Comparison of ENCODE assay signal across 8 cellular contexts in the genomic region with DNA sequence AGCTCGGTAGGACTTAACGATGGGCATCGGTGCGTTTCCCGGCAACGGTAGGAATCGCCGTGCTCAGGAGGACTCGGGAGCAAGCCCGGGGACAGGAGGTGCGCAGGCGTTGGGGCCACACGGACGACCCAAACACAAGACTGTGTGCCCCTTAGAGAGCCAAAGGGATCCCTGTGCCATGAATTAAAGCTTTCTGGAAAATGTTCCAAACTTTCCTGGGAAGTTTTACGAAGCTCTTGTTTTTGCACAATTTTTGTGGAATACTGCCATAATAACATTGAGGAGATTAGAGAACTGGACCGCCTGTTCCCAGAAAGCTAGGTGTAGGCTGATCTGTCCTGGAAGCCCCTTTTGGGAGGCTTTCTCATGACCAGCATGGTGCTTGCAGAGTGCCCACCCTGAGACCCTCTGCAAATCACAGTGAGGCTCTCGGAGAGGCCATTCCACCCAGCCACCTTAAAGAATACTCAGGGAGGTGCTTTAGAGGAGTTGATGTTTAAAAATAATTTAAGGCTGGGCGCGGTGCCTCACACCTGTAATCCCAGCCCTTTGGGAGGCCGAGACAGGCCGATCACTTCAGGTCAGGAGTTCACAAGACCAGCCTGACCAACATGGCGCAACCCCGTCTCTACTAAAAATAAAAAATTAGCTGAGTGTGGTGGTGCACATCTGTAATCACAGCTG.
DNase-seq lines count a peak whose midpoint lies in the region; ATAC-seq and TF ChIP-seq lines count a peak whose summit lies in the region.

No MANE protein-coding gene starts in this region.

- intact Hi-C loops in dendritic cell treated with granulocyte-macrophage colony-stimulating factor and Interleukin-4, amounts not matched to agents 40 ng/mL and 50 ng/mL, for 4 days (cut with micrococcal nuclease), result no loop called here

- DNase-seq in DMS 273 (lab: John Stamatoyannopoulos, UW; ENCODE audit: unreplicated experiment) (peak; percentile 72), DMS 273 treated with DMSO at 0.1 percent for 48 hours (lab: John Stamatoyannopoulos, UW) (no peak), NCI-H774 (lab: John Stamatoyannopoulos, UW) (peak; percentile 41)

- no peaks in the 10 kb centered on the region for H3K9me3 Mint-ChIP-seq in dendritic cell treated with granulocyte-macrophage colony-stimulating factor and Interleukin-4, amounts not matched to agents 40 ng/mL and 50 ng/mL, for 4 days

- H3K4me3 ChIP-seq in muscle layer of duodenum (ENCODE audit: low read depth in 1 of 2, low read length in 2 of 2), result peak overlapping the region; percentile 81 to 87

- no peak for TF ChIP-seq POLR2A in GM18505 (IDR thresholded peaks at IDR 0.05; ENCODE audit: borderline replicate concordance, extremely low read depth, insufficient read depth, insufficient read length)

- peak overlapping the region; percentile 84 for H3K4me3 Mint-ChIP-seq in dendritic cell treated with granulocyte-macrophage colony-stimulating factor and Interleukin-4, amounts not matched to agents 40 ng/mL and 50 ng/mL, for 4 days

- H3K27ac Mint-ChIP-seq in dendritic cell treated with granulocyte-macrophage colony-stimulating factor and Interleukin-4, amounts not matched to agents 40 ng/mL and 50 ng/mL, for 4 days, result peak overlapping the region; percentile 100

- H3K36me3 Mint-ChIP-seq in dendritic cell treated with granulocyte-macrophage colony-stimulating factor and Interleukin-4, amounts not matched to agents 40 ng/mL and 50 ng/mL, for 4 days (ENCODE audit: low read depth), result peaks cover 12% of the 10 kb centered on the region

- peak overlapping the region; percentile 98 for H3K27ac ChIP-seq in muscle layer of duodenum (ENCODE audit: low read length)

- H3K4me1 Mint-ChIP-seq in dendritic cell treated with granulocyte-macrophage colony-stimulating factor and Interleukin-4, amounts not matched to agents 40 ng/mL and 50 ng/mL, for 4 days (ENCODE audit: low read depth), result peaks cover 33% of the 10 kb centered on the region

- no peaks in the 10 kb centered on the region for H3K27me3 ChIP-seq in muscle layer of duodenum (ENCODE audit: low read depth, low read length)

- H3K4me1 ChIP-seq in muscle layer of duodenum (ENCODE audit: control insufficient read depth in 1 of 2, insufficient read depth in 2 of 2, low read length in 2 of 2), result peaks cover 4 to 10% of the 10 kb centered on the region in 2 donors

- ATAC-seq in HG02571 (IDR thresholded peaks at IDR 0.05; ENCODE audit: unreplicated experiment), result no peak
- no peak for ATAC-seq in HG02884 (IDR thresholded peaks at IDR 0.05; ENCODE audit: unreplicated experiment)
- ATAC-seq in GM18505 (IDR thresholded peaks at IDR 0.05; ENCODE audit: unreplicated experiment), result no peak

- no peaks in the 10 kb centered on the region for H3K9me3 ChIP-seq in muscle layer of duodenum (ENCODE audit: control insufficient read depth in 1 of 2, low read length in 2 of 2)

- H3K36me3 ChIP-seq in muscle layer of duodenum (ENCODE audit: control insufficient read depth in 1 of 2, insufficient read depth in 2 of 2, low read length in 2 of 2), result peaks cover 0 to 5% of the 10 kb centered on the region in 2 donors

- no peaks in the 10 kb centered on the region for H3K27me3 Mint-ChIP-seq in dendritic cell treated with granulocyte-macrophage colony-stimulating factor and Interleukin-4, amounts not matched to agents 40 ng/mL and 50 ng/mL, for 4 days
